Comparison of ENCODE assay signal across 14 cellular contexts in the genomic region with DNA sequence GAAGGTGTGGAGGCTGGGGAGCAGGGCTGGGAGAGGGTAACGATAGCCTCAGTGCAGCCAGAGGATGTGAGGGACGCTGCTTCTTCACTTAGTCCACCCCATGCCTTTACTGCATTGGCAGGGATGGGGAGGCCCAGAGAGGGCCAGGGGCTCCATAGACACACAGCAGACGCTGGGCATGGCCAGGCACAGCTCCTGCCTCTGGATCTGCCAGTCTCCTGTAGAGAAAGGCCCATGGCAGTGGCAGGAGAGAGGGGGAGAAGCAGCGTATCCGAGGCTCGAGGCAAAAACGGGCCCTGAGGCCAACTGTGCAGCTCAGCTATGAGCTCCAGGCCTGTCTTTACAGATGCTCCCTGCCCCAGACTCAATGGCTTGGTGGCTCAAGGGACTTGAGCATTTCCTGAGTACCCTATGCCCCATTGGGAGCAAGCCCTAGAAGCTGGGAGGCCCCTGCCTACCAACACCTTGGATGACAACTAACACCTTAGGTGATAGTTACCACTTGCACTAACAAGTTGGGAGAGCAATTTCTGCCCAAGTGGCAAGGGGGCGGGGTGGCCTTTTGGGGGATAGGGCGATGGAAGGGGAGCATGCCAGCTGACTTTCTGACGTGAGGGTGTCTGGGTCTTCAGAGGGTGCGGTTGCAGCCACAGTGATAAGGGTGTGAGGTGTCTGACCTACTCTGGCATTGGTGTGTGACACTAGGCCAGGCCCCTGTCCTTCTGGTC. TPM values are rescaled to one million over a fixed set of nuclear protein-coding genes. Genes with fewer than 3 reads are reported as not detected.
DNase-seq lines count a peak whose midpoint lies in the region; ATAC-seq and TF ChIP-seq lines count a peak whose summit lies in the region.
"Had no signal": no experiment of that assay in that cellular context is flagged by ENCODE, and none has a peak within 500 bp of the region (broad histone marks: within the 10 kb centered on the region; RNA-seq: fewer than 3 reads in every experiment).

No MANE protein-coding gene starts in this region.

- H3K27ac ChIP-seq in RWPE2 (ENCODE audit: poor library complexity, severe bottlenecking) (no peak overlapping the region), osteoblast (ENCODE audit: low read depth, low read length) (no peak overlapping the region), GM23338 (ENCODE audit: low read depth) (no peak overlapping the region)
- H3K27ac ChIP-seq: KMS-11 had no signal

- no peaks in the 10 kb centered on the region for H4K20me1 ChIP-seq in osteoblast (ENCODE audit: insufficient read depth, low read length)
- no peaks in the 10 kb centered on the region for H4K20me1 ChIP-seq in GM23338 (replicated peaks; ENCODE audit: insufficient read depth)

- H3F3A ChIP-seq in GM23338 (replicated peaks; ENCODE audit: low read depth): no peaks in the 10 kb centered on the region

- H3K9me3 ChIP-seq in RWPE2 (ENCODE audit: severe bottlenecking) (no peaks in the 10 kb centered on the region), osteoblast (ENCODE audit: low read depth, low read length) (no peaks in the 10 kb centered on the region)
- H3K9me3 ChIP-seq: Caco-2, HAP-1, SK-N-SH had no signal

- H3K27ac Mint-ChIP-seq in natural killer cell treated with Interleukin-12 subunit alpha and Interleukin-12 subunit beta and Interleukin-15 and Interleukin-18, amount 100 ng/mL, for 72 hours: no peak overlapping the region
- H3K27ac Mint-ChIP-seq in natural killer cell (no peak overlapping the region), GM23338 (no peak overlapping the region)
- H3K27ac Mint-ChIP-seq: CD8-positive, alpha-beta T cell; IgD-negative memory B cell had no signal

- H3K27me3 ChIP-seq in RWPE2 (ENCODE audit: insufficient read depth, poor library complexity, severe bottlenecking) (peaks cover 3% of the 10 kb centered on the region), osteoblast (ENCODE audit: insufficient read depth, low read length) (peaks cover 11% of the 10 kb centered on the region), GM23338 (ENCODE audit: insufficient read depth) (peaks cover 26% of the 10 kb centered on the region)

- no peak overlapping the region for H3K4me2 ChIP-seq in osteoblast (ENCODE audit: insufficient read depth, low read length)
- no peak overlapping the region for H3K4me2 ChIP-seq in GM23338
- H3K4me2 ChIP-seq: KMS-11, SK-N-SH had no signal

- peaks cover 5% of the 10 kb centered on the region for H3K4me1 ChIP-seq in RWPE2 (ENCODE audit: insufficient read depth, poor library complexity, severe bottlenecking)
- peaks cover 5% of the 10 kb centered on the region for H3K4me1 ChIP-seq in osteoblast (ENCODE audit: insufficient read depth, low read length)
- H3K4me1 ChIP-seq in GM23338 (ENCODE audit: insufficient read depth): no peaks in the 10 kb centered on the region; the same call in 1 of the 2 replicates
- H3K4me1 ChIP-seq: Caco-2 had no signal

- no peak overlapping the region for H3K4me3 Mint-ChIP-seq in natural killer cell treated with Interleukin-12 subunit alpha and Interleukin-12 subunit beta and Interleukin-15 and Interleukin-18, amount 100 ng/mL, for 72 hours
- no peak overlapping the region for H3K4me3 Mint-ChIP-seq in natural killer cell
- no peak overlapping the region for H3K4me3 Mint-ChIP-seq in GM23338
- H3K4me3 Mint-ChIP-seq: CD8-positive, alpha-beta T cell had no signal

- no peak overlapping the region for H3K4me3 ChIP-seq in RWPE2 (ENCODE audit: severe bottlenecking)
- H3K4me3 ChIP-seq in osteoblast (ENCODE audit: insufficient read depth, low read length): no peak overlapping the region
- H3K4me3 ChIP-seq in GM23338: no peak overlapping the region
- H3K4me3 ChIP-seq: HAP-1 had no signal

- no peaks in the 10 kb centered on the region for H3K9me3 Mint-ChIP-seq in natural killer cell treated with Interleukin-12 subunit alpha and Interleukin-12 subunit beta and Interleukin-15 and Interleukin-18, amount 100 ng/mL, for 72 hours
- H3K9me3 Mint-ChIP-seq in natural killer cell: no peaks in the 10 kb centered on the region
- H3K9me3 Mint-ChIP-seq in GM23338: no peaks in the 10 kb centered on the region
- H3K9me3 Mint-ChIP-seq: CD8-positive, alpha-beta T cell; IgD-negative memory B cell had no signal

- H2AFZ ChIP-seq in osteoblast (ENCODE audit: low read length): no peak overlapping the region
- no peak overlapping the region for H2AFZ ChIP-seq in GM23338

- H3K9me2 ChIP-seq in GM23338 (ENCODE audit: insufficient read depth): peaks cover 11% of the 10 kb centered on the region; the same call in 1 of the 2 replicates
- H3K9me2 ChIP-seq: SK-N-SH had no signal

- H3K27me3 Mint-ChIP-seq in natural killer cell treated with Interleukin-12 subunit alpha and Interleukin-12 subunit beta and Interleukin-15 and Interleukin-18, amount 100 ng/mL, for 72 hours: no peaks in the 10 kb centered on the region
- H3K27me3 Mint-ChIP-seq in natural killer cell (ENCODE audit: low read depth in 2 of 2): peaks cover 0 to 4% of the 10 kb centered on the region in 2 donors
- peaks cover 10% of the 10 kb centered on the region for H3K27me3 Mint-ChIP-seq in GM23338 (ENCODE audit: insufficient read depth, low read depth, poor library complexity)
- H3K27me3 Mint-ChIP-seq: IgD-negative memory B cell had no signal

- no peaks in the 10 kb centered on the region for H3K4me1 Mint-ChIP-seq in natural killer cell treated with Interleukin-12 subunit alpha and Interleukin-12 subunit beta and Interleukin-15 and Interleukin-18, amount 100 ng/mL, for 72 hours (ENCODE audit: low read depth in 2 of 2)
- no peaks in the 10 kb centered on the region for H3K4me1 Mint-ChIP-seq in natural killer cell
- H3K4me1 Mint-ChIP-seq in GM23338: no peaks in the 10 kb centered on the region; the same call in 2 of the 3 replicates

- H3K36me3 ChIP-seq in RWPE2 (ENCODE audit: low read depth) (no peaks in the 10 kb centered on the region), osteoblast (ENCODE audit: insufficient read depth, low read length) (no peaks in the 10 kb centered on the region), GM23338 (ENCODE audit: insufficient read depth) (no peaks in the 10 kb centered on the region)
- H3K36me3 ChIP-seq: HAP-1 had no signal

- intact Hi-C loops in natural killer cell (cut with micrococcal nuclease): loop anchor here (5.0 to 10.0 kb wide), 2 partner anchors 108 to 216 kb away; no protein-coding TSS in a partner anchor

- no peaks in the 10 kb centered on the region for H3K36me3 Mint-ChIP-seq in natural killer cell treated with Interleukin-12 subunit alpha and Interleukin-12 subunit beta and Interleukin-15 and Interleukin-18, amount 100 ng/mL, for 72 hours
- no peaks in the 10 kb centered on the region for H3K36me3 Mint-ChIP-seq in natural killer cell
- H3K36me3 Mint-ChIP-seq in GM23338 (ENCODE audit: low read depth): no peaks in the 10 kb centered on the region
- H3K36me3 Mint-ChIP-seq: CD8-positive, alpha-beta T cell; IgD-negative memory B cell had no signal

- ATAC-seq in natural killer cell treated with Interleukin-12 subunit alpha and Interleukin-12 subunit beta and Interleukin-15 and Interleukin-18, amount 100 ng/mL, for 72 hours: no peak
- ATAC-seq in natural killer cell (no peak), RWPE2 (ENCODE audit: low read depth) (no peak), GM23338 (no peak)

- TF ChIP-seq CTCF in natural killer cell (IDR thresholded peaks at IDR 0.05): no peak
- no peak for TF ChIP-seq CTCF in RWPE2 (IDR thresholded peaks at IDR 0.05; ENCODE audit: poor library complexity, severe bottlenecking)
- no peak for TF ChIP-seq CTCF in osteoblast (IDR thresholded peaks at IDR 0.05; ENCODE audit: extremely low read depth, low read depth, low read length)
- TF ChIP-seq CTCF in GM23338 (conservative IDR thresholded peaks at IDR 0.05; ENCODE audit: low read depth in 2 of 2): no peak

- no peaks in the 10 kb centered on the region for H3K79me2 ChIP-seq in osteoblast (ENCODE audit: insufficient read depth, low read length)
- no peaks in the 10 kb centered on the region for H3K79me2 ChIP-seq in GM23338 (replicated peaks; ENCODE audit: insufficient read depth)

- peak; percentile 44 for DNase-seq in natural killer cell treated with Interleukin-12 subunit alpha and Interleukin-12 subunit beta and Interleukin-15 and Interleukin-18, amount 100 ng/mL, for 72 hours (ENCODE audit: low spot score)
- no peak for DNase-seq in natural killer cell
- peak; percentile 51 for DNase-seq in RWPE2 (ENCODE audit: low spot score)
- peak; percentile 71 for DNase-seq in osteoblast (ENCODE audit: insufficient read length, low spot score, missing footprints)
- DNase-seq in CD1c-positive myeloid dendritic cell (ENCODE audit: extremely low spot score): no peak
- DNase-seq in NCI-H510A (lab: John Stamatoyannopoulos, UW): no peak
- DNase-seq in GM23338 (ENCODE audit: low spot score): no peak

TF ChIP-seq in GM23338, 12 proteins besides CTCF, POLR2A, EP300 and RAD21 (continues in another document):
- no peak for TF ChIP-seq ZNF114 (CRISPR knock-in tag; IDR thresholded peaks at IDR 0.05)

RNA-seq across cellular contexts. Expression of gene LBHD2, which starts 5.0 kb away (rescaled TPM):
- total RNA-seq in natural killer cell treated with Interleukin-12 subunit alpha and Interleukin-12 subunit beta and Interleukin-15 and Interleukin-18, amount 100 ng/mL, for 72 hours: not detected
- total RNA-seq in natural killer cell: not detected
- total RNA-seq in osteoblast: not detected in 2 replicates
- not detected in 2 replicates for total RNA-seq in GM23338 (2014; rRNA removed; shearing (Covaris generic))
- polyA plus RNA-seq in GM23338 (2016; fragmentation: Nextera tagmentation; extraction: Ambion mirVana): not detected in 2 replicates
- total RNA-seq: Caco-2; CD8-positive, alpha-beta T cell had no signal
- polyA plus RNA-seq: IgD-negative memory B cell, SK-N-SH had no signal

RNA-seq across cellular contexts. Expression of gene EXOC3L4, which starts 15.5 kb away (rescaled TPM):
- total RNA-seq in natural killer cell treated with Interleukin-12 subunit alpha and Interleukin-12 subunit beta and Interleukin-15 and Interleukin-18, amount 100 ng/mL, for 72 hours: not detected
- total RNA-seq in natural killer cell (not detected), osteoblast (0.29 TPM in 1 of 2 replicates, not detected in the other)
- total RNA-seq in GM23338 (2014; rRNA removed; shearing (Covaris generic)): not detected in 2 replicates
- not detected in 2 replicates for polyA plus RNA-seq in GM23338 (2016; fragmentation: Nextera tagmentation; extraction: Ambion mirVana)
- total RNA-seq: A673; CD8-positive, alpha-beta T cell had no signal
- polyA plus RNA-seq: IgD-negative memory B cell had no signal

RNA-seq across cellular contexts. Expression of gene CDC42BPB, which starts 21.7 kb away (rescaled TPM):
- 1 to 10 TPM; 2.2 to 3.6 TPM for total RNA-seq in natural killer cell treated with Interleukin-12 subunit alpha and Interleukin-12 subunit beta and Interleukin-15 and Interleukin-18, amount 100 ng/mL, for 72 hours
- total RNA-seq in natural killer cell: 1 to 10 TPM in 2 of 3 donors, under 1 TPM in 1; 0.86 to 2.3 (median 2.0) TPM
- 99.9 and 118 TPM in 2 replicates for total RNA-seq in osteoblast
- 97.4 and 127 TPM in 2 replicates for total RNA-seq in GM23338 (2014; rRNA removed; shearing (Covaris generic))
- 12.3 and 13.5 TPM in 2 replicates for polyA plus RNA-seq in GM23338 (2016; fragmentation: Nextera tagmentation; extraction: Ambion mirVana)

RNA-seq across cellular contexts. Expression of gene TNFAIP2, which starts 44.2 kb away (rescaled TPM):
- total RNA-seq in natural killer cell treated with Interleukin-12 subunit alpha and Interleukin-12 subunit beta and Interleukin-15 and Interleukin-18, amount 100 ng/mL, for 72 hours: 1 to 10 TPM; 8.1 to 9.6 TPM
- 10 to 100 TPM; 14.2 to 89.8 (median 50.1) TPM for total RNA-seq in natural killer cell
- total RNA-seq in osteoblast: 41.3 and 60.1 TPM in 2 replicates
- 9.8 and 14.1 TPM in 2 replicates for total RNA-seq in GM23338 (2014; rRNA removed; shearing (Covaris generic))
- polyA plus RNA-seq in GM23338 (2016; fragmentation: Nextera tagmentation; extraction: Ambion mirVana): 9.9 and 10.1 TPM in 2 replicates
- polyA plus RNA-seq: IgD-negative memory B cell had no signal

Comparison
In these comparisons a context has a peak if more than half of its experiments do, and no peak if none do; other contexts are left out.
1. DNase-seq: peak in natural killer cell treated with Interleukin-12 subunit alpha and Interleukin-12 subunit beta and Interleukin-15 and Interleukin-18, amount 100 ng/mL, for 72 hours (single experiment), RWPE2 (single experiment) and osteoblast (single experiment); none in natural killer cell (single experiment), CD1c-positive myeloid dendritic cell (single experiment), NCI-H510A (single experiment) and GM23338 (single experiment).
2. RNA of gene CDC42BPB, which starts 21.7 kb away (total RNA-seq): 97.4 to 127 TPM in GM23338 and 99.9 to 118 TPM in osteoblast; 2.2 to 3.6 TPM in natural killer cell treated with Interleukin-12 subunit alpha and Interleukin-12 subunit beta and Interleukin-15 and Interleukin-18, amount 100 ng/mL, for 72 hours and 0.86 to 2.3 TPM in natural killer cell; every median in the first group is over 10 times any median in the second.